ENCODE assay signal across 14 cellular contexts in genomic region chr9:127817881-127818434, GRCh38. TPM values are rescaled to one million over a fixed set of nuclear protein-coding genes. Genes with fewer than 3 reads are reported as not detected.
A peak's percentile ranks its signal among the peaks of the same experiment; 100 is the strongest.
DNase-seq lines count a peak whose midpoint lies in the region; ATAC-seq and TF ChIP-seq lines count a peak whose summit lies in the region.
"Had no signal": no experiment of that assay in that cellular context is flagged by ENCODE, and none has a peak within 500 bp of the region (broad histone marks: within the 10 kb centered on the region; RNA-seq: fewer than 3 reads in every experiment).

No MANE protein-coding gene starts in this region.

- H3K4me3 ChIP-seq in RWPE2 (ENCODE audit: severe bottlenecking) (no peak overlapping the region), gastrocnemius medialis (no peak overlapping the region)
- H3K4me3 ChIP-seq: tibial artery had no signal

- DNase-seq in activated naive CD8-positive, alpha-beta T cell treated with anti-CD3 and anti-CD28 coated beads for 36 hours, result no peak
- peak; percentile 49 for DNase-seq in RWPE2 (ENCODE audit: low spot score)
- peak; percentile 4 for DNase-seq in fibroblast of gingiva (ENCODE audit: low read depth)
- peak; percentile 27 to 76 for DNase-seq in gastrocnemius medialis
- DNase-seq in naive thymus-derived CD8-positive, alpha-beta T cell, result no peak
- DNase-seq in CD1c-positive myeloid dendritic cell (ENCODE audit: extremely low spot score), result no peak
- no peak for DNase-seq in NCI-H1092 treated with DMSO at 0.1 percent for 48 hours (lab: John Stamatoyannopoulos, UW)
- DNase-seq: activated CD4-positive, CD25-positive, alpha-beta regulatory T cell treated with anti-CD3 and anti-CD28 coated beads, Interleukin-2, amount 50 U/mL, for 72 hours; activated T-cell treated with anti-CD3 and anti-CD28 coated beads, Interleukin-2, amount 50 U/mL, for 4 hours; DMS153; SW 1271; tibial artery had no signal

- H3K4me1 Mint-ChIP-seq in activated naive CD8-positive, alpha-beta T cell (ENCODE audit: low read depth), result no peaks in the 10 kb centered on the region
- no peaks in the 10 kb centered on the region for H3K4me1 Mint-ChIP-seq in activated naive CD8-positive, alpha-beta T cell treated with anti-CD3 and anti-CD28 coated beads for 36 hours
- peaks cover 0 to 3% (median under 1%) of the 10 kb centered on the region in 4 donors for H3K4me1 Mint-ChIP-seq in naive thymus-derived CD8-positive, alpha-beta T cell

- TF ChIP-seq POLR2A in gastrocnemius medialis (IDR thresholded peaks at IDR 0.05), result no peak

- POLR2A ChIA-PET in naive thymus-derived CD8-positive, alpha-beta T cell (lab: Charles Lee), result interaction anchor here (1.0 to 2.8 kb wide), 3 partner anchors 10 to 44 kb away, joined by 5 to 14 read pairs (median 10); no protein-coding TSS in a partner anchor

- no peaks in the 10 kb centered on the region for H3K27me3 ChIP-seq in RWPE2 (ENCODE audit: insufficient read depth, poor library complexity, severe bottlenecking)
- no peaks in the 10 kb centered on the region for H3K27me3 ChIP-seq in gastrocnemius medialis
- H3K27me3 ChIP-seq: tibial artery had no signal

- no peaks in the 10 kb centered on the region for H3K9me3 Mint-ChIP-seq in activated naive CD8-positive, alpha-beta T cell (ENCODE audit: low read depth)
- no peaks in the 10 kb centered on the region for H3K9me3 Mint-ChIP-seq in activated naive CD8-positive, alpha-beta T cell treated with anti-CD3 and anti-CD28 coated beads for 36 hours
- H3K9me3 Mint-ChIP-seq in naive thymus-derived CD8-positive, alpha-beta T cell, result no peaks in the 10 kb centered on the region
- H3K9me3 Mint-ChIP-seq: activated T-cell treated with anti-CD3 and anti-CD28 coated beads, Interleukin-2, amount 50 U/mL, for 4 hours had no signal

- no peak overlapping the region for H3K4me3 Mint-ChIP-seq in activated naive CD8-positive, alpha-beta T cell
- no peak overlapping the region for H3K4me3 Mint-ChIP-seq in activated naive CD8-positive, alpha-beta T cell treated with anti-CD3 and anti-CD28 coated beads for 36 hours
- H3K4me3 Mint-ChIP-seq in naive thymus-derived CD8-positive, alpha-beta T cell, result no peak overlapping the region
- H3K4me3 Mint-ChIP-seq: activated T-cell treated with anti-CD3 and anti-CD28 coated beads, Interleukin-2, amount 50 U/mL, for 4 hours had no signal

- H3K27ac ChIP-seq in RWPE2 (ENCODE audit: poor library complexity, severe bottlenecking) (no peak overlapping the region), gastrocnemius medialis (peak overlapping the region; percentile 61 to 80 (median 75))
- H3K27ac ChIP-seq: tibial artery had no signal

- in situ Hi-C loops in gastrocnemius medialis (cut with MboI; ENCODE audit: low sequenced_read_pairs in 4 of 4), result no loop called here

- TF ChIP-seq CTCF in RWPE2 (IDR thresholded peaks at IDR 0.05; ENCODE audit: poor library complexity, severe bottlenecking), result no peak
- no peak for TF ChIP-seq CTCF in gastrocnemius medialis (IDR thresholded peaks at IDR 0.05 in 4 of 5, conservative IDR thresholded peaks at IDR 0.05 in 1 of 5)

- peaks cover 24% of the 10 kb centered on the region for H3K36me3 ChIP-seq in RWPE2 (ENCODE audit: low read depth)
- H3K36me3 ChIP-seq in gastrocnemius medialis, result peaks cover 0 to 52% of the 10 kb centered on the region in 2 donors

- ATAC-seq in RWPE2 (ENCODE audit: low read depth), result no peak
- peak; percentile 11 to 65 for ATAC-seq in gastrocnemius medialis
- ATAC-seq in naive thymus-derived CD8-positive, alpha-beta T cell, result no peak
- ATAC-seq: activated T-cell treated with anti-CD3 and anti-CD28 coated beads, Interleukin-2, amount 50 U/mL, for 4 hours had no signal

- no peaks in the 10 kb centered on the region for H3K36me3 Mint-ChIP-seq in activated naive CD8-positive, alpha-beta T cell
- no peaks in the 10 kb centered on the region for H3K36me3 Mint-ChIP-seq in activated naive CD8-positive, alpha-beta T cell treated with anti-CD3 and anti-CD28 coated beads for 36 hours
- H3K36me3 Mint-ChIP-seq in naive thymus-derived CD8-positive, alpha-beta T cell, result peaks cover 0 to 48% (median 5%) of the 10 kb centered on the region in 3 donors

- no peaks in the 10 kb centered on the region for H3K27me3 Mint-ChIP-seq in activated naive CD8-positive, alpha-beta T cell
- no peaks in the 10 kb centered on the region for H3K27me3 Mint-ChIP-seq in activated naive CD8-positive, alpha-beta T cell treated with anti-CD3 and anti-CD28 coated beads for 36 hours
- H3K27me3 Mint-ChIP-seq in naive thymus-derived CD8-positive, alpha-beta T cell, result no peaks in the 10 kb centered on the region

- H3K9me3 ChIP-seq in RWPE2 (ENCODE audit: severe bottlenecking) (no peaks in the 10 kb centered on the region), gastrocnemius medialis (no peaks in the 10 kb centered on the region)
- H3K9me3 ChIP-seq: tibial artery had no signal

- no peaks in the 10 kb centered on the region for H3K4me1 ChIP-seq in RWPE2 (ENCODE audit: insufficient read depth, poor library complexity, severe bottlenecking)
- H3K4me1 ChIP-seq in gastrocnemius medialis, result peaks cover 13 to 28% of the 10 kb centered on the region in 2 donors
- H3K4me1 ChIP-seq: tibial artery had no signal

- intact Hi-C loops in gastrocnemius medialis (cut with DNase I; ENCODE audit: low total_unique reads), result no loop called here

- H3K27ac Mint-ChIP-seq in activated naive CD8-positive, alpha-beta T cell, result peak overlapping the region; percentile 34
- no peak overlapping the region for H3K27ac Mint-ChIP-seq in activated naive CD8-positive, alpha-beta T cell treated with anti-CD3 and anti-CD28 coated beads for 36 hours
- peak overlapping the region in 5 of 10 donors; percentile 56 to 84 (median 65) for H3K27ac Mint-ChIP-seq in naive thymus-derived CD8-positive, alpha-beta T cell

RNA-seq across cellular contexts. Expression of gene FPGS, which starts 15.3 kb away (rescaled TPM):
- total RNA-seq in activated naive CD8-positive, alpha-beta T cell treated with anti-CD3 and anti-CD28 coated beads for 36 hours, result 10 to 100 TPM; 86.3 to 88.0 TPM
- 10 to 100 TPM; 36.4 to 87.6 (median 47.7) TPM for total RNA-seq in gastrocnemius medialis
- 100 to 1,000 TPM; 155 to 158 TPM for total RNA-seq in naive thymus-derived CD8-positive, alpha-beta T cell
- 10 to 100 TPM; 51.7 to 54.8 (median 53.4) TPM for polyA plus RNA-seq in naive thymus-derived CD8-positive, alpha-beta T cell

RNA-seq across cellular contexts. Expression of gene CDK9, which starts 32.1 kb away (rescaled TPM):
- total RNA-seq in activated naive CD8-positive, alpha-beta T cell treated with anti-CD3 and anti-CD28 coated beads for 36 hours, result 10 to 100 TPM; 85.2 to 94.2 TPM
- 10 to 100 TPM; 50.3 to 71.2 (median 51.2) TPM for total RNA-seq in gastrocnemius medialis
- total RNA-seq in naive thymus-derived CD8-positive, alpha-beta T cell, result 100 to 1,000 TPM; 142 to 147 TPM
- polyA plus RNA-seq in naive thymus-derived CD8-positive, alpha-beta T cell, result 10 to 100 TPM; 28.3 to 62.9 (median 38.9) TPM

RNA-seq across cellular contexts. Expression of gene ENG, which starts 36.5 kb away (rescaled TPM):
- total RNA-seq in activated naive CD8-positive, alpha-beta T cell treated with anti-CD3 and anti-CD28 coated beads for 36 hours, result 10 to 100 TPM; 17.7 to 18.8 TPM
- total RNA-seq in gastrocnemius medialis, result 10 to 100 TPM; 27.4 to 49.8 (median 32.6) TPM
- total RNA-seq in naive thymus-derived CD8-positive, alpha-beta T cell, result 10 to 100 TPM in 1 of 2 experiments, 1 to 10 TPM in 1; 9.4 to 10.2 TPM
- 1 to 10 TPM; 2.1 to 5.4 (median 4.4) TPM for polyA plus RNA-seq in naive thymus-derived CD8-positive, alpha-beta T cell

RNA-seq across cellular contexts. Expression of gene SH2D3C, which starts 39.5 kb away (rescaled TPM):
- 10 to 100 TPM; 20.4 to 21.5 TPM for total RNA-seq in activated naive CD8-positive, alpha-beta T cell treated with anti-CD3 and anti-CD28 coated beads for 36 hours
- 1 to 10 TPM; 4.7 to 8.1 (median 5.2) TPM for total RNA-seq in gastrocnemius medialis
- 10 to 100 TPM; 42.8 to 45.1 TPM for total RNA-seq in naive thymus-derived CD8-positive, alpha-beta T cell
- polyA plus RNA-seq in naive thymus-derived CD8-positive, alpha-beta T cell, result 10 to 100 TPM; 13.8 to 50.8 (median 23.5) TPM
- polyA plus RNA-seq: AG04450 had no signal

RNA-seq across cellular contexts. Expression of gene AK1, which starts 59.5 kb away (rescaled TPM):
- 10 to 100 TPM in 1 of 2 experiments, 1 to 10 TPM in 1; 9.9 to 11.7 TPM for total RNA-seq in activated naive CD8-positive, alpha-beta T cell treated with anti-CD3 and anti-CD28 coated beads for 36 hours
- total RNA-seq in gastrocnemius medialis, result 100 to 1,000 TPM; 240 to 489 (median 359) TPM
- 10 to 100 TPM; 52.2 to 57.1 TPM for total RNA-seq in naive thymus-derived CD8-positive, alpha-beta T cell
- polyA plus RNA-seq in naive thymus-derived CD8-positive, alpha-beta T cell, result under 1 TPM in 2 of 3 donors, not detected in 1; 0.07 to 0.22 TPM

Comparison
In these comparisons a context has a peak if more than half of its experiments do, and no peak if none do; other contexts are left out.
1. DNase-seq: peak in RWPE2 (single experiment), fibroblast of gingiva (single experiment) and gastrocnemius medialis (2 of 2); none in activated naive CD8-positive, alpha-beta T cell treated with anti-CD3 and anti-CD28 coated beads for 36 hours (single experiment), naive thymus-derived CD8-positive, alpha-beta T cell (0 of 10), CD1c-positive myeloid dendritic cell (single experiment) and NCI-H1092 treated with DMSO at 0.1 percent for 48 hours (single experiment).
2. ATAC-seq: peak in gastrocnemius medialis (2 of 2); none in RWPE2 (single experiment) and naive thymus-derived CD8-positive, alpha-beta T cell (0 of 2).